Comparison of ENCODE assay signal across 8 cellular contexts in the genomic region with DNA sequence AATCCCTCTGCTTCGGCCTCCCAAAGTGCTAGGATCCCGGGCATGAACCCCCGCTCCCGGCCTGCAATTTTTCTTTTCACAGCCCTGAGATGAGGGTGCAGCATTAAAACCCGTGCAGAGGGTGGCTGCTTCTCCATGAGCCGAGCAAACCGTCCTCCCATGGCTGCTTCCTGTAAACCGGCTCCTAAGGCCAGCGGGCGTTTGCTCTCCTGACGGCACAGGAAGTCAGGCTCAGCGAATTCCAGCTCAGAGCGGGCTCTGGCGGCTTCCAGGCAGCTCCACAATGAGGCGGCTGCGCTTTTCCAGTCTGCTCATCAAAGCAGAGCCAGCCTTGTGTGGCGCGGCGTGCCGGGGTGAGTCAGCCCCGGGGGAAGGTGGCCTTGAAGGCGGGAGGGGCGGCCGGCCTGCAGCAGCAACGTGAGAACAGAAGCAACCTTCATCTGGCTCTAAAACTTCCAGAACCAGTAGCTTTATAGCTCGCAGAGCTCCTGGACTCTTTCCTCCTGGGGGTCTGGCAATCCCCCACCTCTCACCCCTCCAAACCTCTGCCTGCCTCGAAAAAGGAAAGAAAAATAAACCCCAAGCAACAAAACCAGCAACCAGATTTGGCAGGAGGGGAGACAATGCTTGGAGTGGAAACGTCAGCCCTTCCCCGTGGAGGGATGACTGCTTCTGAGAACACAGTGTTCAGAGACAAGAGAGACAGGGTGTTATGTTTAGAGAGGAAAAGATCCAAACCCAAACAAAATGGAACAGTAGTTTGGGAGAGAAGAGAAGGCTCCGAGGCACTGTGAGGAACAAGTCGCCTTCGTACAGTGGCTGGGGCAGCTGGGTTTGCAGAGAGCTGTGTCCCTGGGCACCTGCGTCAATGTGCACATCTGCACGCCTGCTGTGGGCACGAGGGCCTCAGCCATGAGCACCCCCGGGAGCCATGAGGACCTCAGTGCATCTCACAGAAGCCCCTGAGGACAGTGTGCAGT.
A peak's percentile ranks its signal among the peaks of the same experiment; 100 is the strongest.
DNase-seq lines count a peak whose midpoint lies in the region; ATAC-seq and TF ChIP-seq lines count a peak whose summit lies in the region.

No MANE protein-coding gene starts in this region.

- peak overlapping the region; percentile 99 for H3K27ac Mint-ChIP-seq in nephron progenitor cell

- no peak for TF ChIP-seq CTCF in nephron progenitor cell (IDR thresholded peaks at IDR 0.05)

- H3K9me3 Mint-ChIP-seq in nephron progenitor cell, result no peaks in the 10 kb centered on the region

- H3K27me3 Mint-ChIP-seq in nephron progenitor cell (ENCODE audit: low read depth, poor library complexity), result no peaks in the 10 kb centered on the region

- H3K36me3 Mint-ChIP-seq in nephron progenitor cell (ENCODE audit: low read depth), result no peaks in the 10 kb centered on the region

- H3K4me1 Mint-ChIP-seq in nephron progenitor cell, result peaks cover 57% of the 10 kb centered on the region

- H3K4me3 Mint-ChIP-seq in nephron progenitor cell, result peak overlapping the region; percentile 68

- no peak for ATAC-seq in GM21515 (IDR thresholded peaks at IDR 0.05; ENCODE audit: unreplicated experiment)

- DNase-seq in CMK (ENCODE audit: low read depth) (peak; percentile 52), HuH-7.5 (ENCODE audit: low spot score) (peak; percentile 65), RPMI8226 (peak; percentile 18), activated gamma-delta T cell (lab: John Stamatoyannopoulos, UW) (peak; percentile 60), fibroblast of the conjunctiva (ENCODE audit: low read depth) (peak; percentile 92), nephron progenitor cell (peak; percentile 88)
- DNase-seq in stimulated activated naive CD4-positive, alpha-beta T cell (lab: John Stamatoyannopoulos, UW), result peak in 5 of 6 experiments; percentile 8 to 55 (median 16)

Comparison
In these comparisons a context has a peak if more than half of its experiments do, and no peak if none do; other contexts are left out.
1. DNase-seq: peak in every context shown above with its lines; median percentile 92 in fibroblast of the conjunctiva; 88 in nephron progenitor cell; 65 in HuH-7.5; 60 in activated gamma-delta T cell; 52 in CMK; 18 in RPMI8226; 16 in stimulated activated naive CD4-positive, alpha-beta T cell.